ENCODE assay signal across 2 cellular contexts in the genomic region with DNA sequence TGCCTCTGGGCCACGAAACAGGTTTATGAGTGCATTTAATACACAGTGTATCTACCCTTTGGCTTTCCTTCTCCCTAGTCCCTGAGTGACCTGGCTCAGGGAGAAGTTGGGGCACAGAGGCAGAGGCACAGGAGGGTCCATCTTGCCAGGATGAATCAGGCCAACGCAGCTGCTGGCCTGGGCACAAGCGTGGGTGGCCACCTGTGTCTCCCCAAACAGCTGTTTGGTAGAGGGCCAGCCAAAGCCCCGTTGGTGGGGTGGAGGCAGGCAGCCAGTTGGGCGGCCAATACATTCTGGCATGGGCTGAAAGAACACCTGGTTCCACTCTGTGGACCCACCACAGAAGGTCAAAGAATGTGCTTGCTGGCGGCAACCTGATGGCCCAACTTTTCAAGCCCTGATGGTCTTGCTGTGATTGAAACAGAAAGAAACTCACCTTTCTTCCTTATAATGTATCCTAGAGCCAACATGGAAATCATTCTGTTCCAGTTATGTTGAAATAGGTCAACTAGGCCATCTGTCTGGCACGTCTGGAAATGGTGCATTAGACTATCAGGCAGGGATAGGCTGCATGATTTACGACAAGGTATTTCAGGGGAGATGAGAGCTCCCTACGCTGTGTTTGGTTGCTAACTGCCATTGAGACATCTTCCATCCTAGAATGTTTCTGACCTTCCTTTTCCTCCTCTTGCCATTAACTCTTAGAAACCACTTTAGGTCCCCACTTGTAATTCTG.
TF ChIP-seq lines count a peak whose summit lies in the region.

No MANE protein-coding gene starts in this region.

TF ChIP-seq in IMR-90, 13 proteins besides CTCF, POLR2A, EP300 and RAD21:
- TF ChIP-seq MAZ (IDR thresholded peaks at IDR 0.05; ENCODE audit: borderline replicate concordance, low read depth, low read length) (no peak), CHD1 (IDR thresholded peaks at IDR 0.05; ENCODE audit: low read depth, low read length) (no peak), RFX5 (IDR thresholded peaks at IDR 0.05; ENCODE audit: low read depth, low read length) (no peak), SMC3 (IDR thresholded peaks at IDR 0.05; ENCODE audit: low read depth, low read length) (no peak), BHLHE40 (IDR thresholded peaks at IDR 0.05; ENCODE audit: low read depth, low read length) (no peak)
TF ChIP-seq in IMR-90: peak in this region for 0.

TF ChIP-seq in H1, 55 proteins besides CTCF, POLR2A, EP300 and RAD21:
- TF ChIP-seq NRF1 (IDR thresholded peaks at IDR 0.05; ENCODE audit: low read depth, low read length) = no peak
